In the genomic region with DNA sequence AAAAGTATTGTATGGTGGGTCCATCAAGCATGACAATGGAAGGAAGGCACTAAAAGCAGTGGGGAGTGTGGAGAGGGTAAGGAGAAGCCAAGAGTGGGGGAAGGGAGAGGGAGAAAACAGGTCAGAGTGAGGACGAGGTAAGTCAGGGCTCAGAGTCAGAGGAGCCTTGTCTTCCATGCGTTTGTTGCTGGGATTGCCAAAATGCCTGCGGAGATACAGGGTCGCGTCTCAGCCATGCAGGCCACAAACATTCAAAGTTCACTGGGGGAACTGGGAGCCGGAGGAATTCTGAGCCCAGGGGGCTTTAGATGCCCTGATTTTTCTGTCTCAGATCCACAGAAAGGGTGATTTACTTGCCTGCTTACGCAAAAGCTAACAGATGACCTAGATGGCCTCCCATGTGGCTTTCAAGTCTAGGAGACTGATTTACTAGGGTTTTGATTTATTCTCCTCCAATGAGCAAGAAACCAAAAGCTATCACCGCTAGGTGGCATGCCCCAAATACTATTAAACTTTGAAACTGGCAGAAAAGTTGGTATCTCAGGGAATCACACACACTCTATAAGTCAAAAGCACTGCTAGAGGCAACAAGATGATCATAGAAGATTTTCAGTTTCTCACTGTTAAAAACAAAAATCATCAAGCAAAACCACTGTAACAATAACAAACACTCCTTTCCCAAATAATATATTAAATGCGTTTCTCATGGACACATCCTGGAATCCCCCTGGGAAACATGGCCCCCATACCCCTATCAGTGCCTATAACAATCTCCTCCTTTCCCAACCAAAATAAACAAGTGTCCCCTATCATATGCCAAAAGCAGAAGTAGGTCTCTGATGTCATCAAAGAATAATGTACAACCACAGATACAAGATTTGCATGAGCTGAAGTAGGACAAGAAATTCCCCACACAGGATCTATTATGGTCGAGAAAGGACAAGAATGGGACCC, we compare ENCODE assay signal across 8 cellular contexts. TPM values are rescaled to one million over a fixed set of nuclear protein-coding genes. Genes with fewer than 3 reads are reported as not detected.
DNase-seq lines count a peak whose midpoint lies in the region; ATAC-seq and TF ChIP-seq lines count a peak whose summit lies in the region.

No MANE protein-coding gene starts in this region.

- TF ChIP-seq POLR2A in GM18505 (IDR thresholded peaks at IDR 0.05; ENCODE audit: borderline replicate concordance, extremely low read depth, insufficient read depth, insufficient read length): no peak

- ATAC-seq in GM18505 (IDR thresholded peaks at IDR 0.05; ENCODE audit: unreplicated experiment) (peak; percentile 75), HG02943 (IDR thresholded peaks at IDR 0.05; ENCODE audit: low read depth, unreplicated experiment) (peak; percentile 74)

- TF ChIP-seq CTCF in AG09319 (IDR thresholded peaks at IDR 0.05; ENCODE audit: low read depth, low read length): peak; percentile 75

- DNase-seq in AG09319 (ENCODE audit: extremely low read depth, low read depth) (peak; percentile 54), NCI-H2107 (lab: John Stamatoyannopoulos, UW) (peak; percentile 43), ecto neural progenitor cell (ENCODE audit: low spot score) (peak; percentile 71), lung microvascular endothelial cell (ENCODE audit: low read depth in 2 of 2) (peak; percentile 83 to 85)
- DNase-seq in activated CD4-positive, alpha-beta T cell treated with anti-CD3 and anti-CD28 coated beads for 1 hour: peak; percentile 33
- peak; percentile 21 to 61 for DNase-seq in stimulated activated CD8-positive, alpha-beta memory T cell treated with anti-CD3 and anti-CD28 coated beads, Interleukin-7, amount 100 ng/mL, for 4 hours (ENCODE audit: low read depth in 2 of 2)

RNA-seq across cellular contexts. Expression of gene MDM1, which starts 26.6 kb away (rescaled TPM):
- total RNA-seq in lung microvascular endothelial cell: 4.4 and 5.6 TPM in 2 replicates

Comparison
In these comparisons a context has a peak if more than half of its experiments do, and no peak if none do; other contexts are left out.
1. Peak in every context shown above with its lines: DNase-seq and ATAC-seq.
2. DNase-seq: peak in every context shown above with its lines; median percentile 84 in lung microvascular endothelial cell; 71 in ecto neural progenitor cell; 54 in AG09319; 43 in NCI-H2107; 41 in stimulated activated CD8-positive, alpha-beta memory T cell treated with anti-CD3 and anti-CD28 coated beads, Interleukin-7, amount 100 ng/mL, for 4 hours; 33 in activated CD4-positive, alpha-beta T cell treated with anti-CD3 and anti-CD28 coated beads for 1 hour.